ENCODE assay signal across 8 cellular contexts in genomic region chr2:183037660-183038340, GRCh38. TPM values are rescaled to one million over a fixed set of nuclear protein-coding genes. Genes with fewer than 3 reads are reported as not detected.
A peak's percentile ranks its signal among the peaks of the same experiment; 100 is the strongest.
DNase-seq lines count a peak whose midpoint lies in the region; FAIRE-seq and TF ChIP-seq lines count a peak whose summit lies in the region.

No MANE protein-coding gene starts in this region.

- H3K27ac ChIP-seq in HEK293 (ENCODE audit: extremely low read depth, low read depth, low read length) (peak overlapping the region; percentile 95), osteoblast (ENCODE audit: low read depth, low read length) (peak overlapping the region; percentile 90), urinary bladder (ENCODE audit: low read depth) (peak overlapping the region; percentile 99)

- H3K36me3 ChIP-seq in HEK293 (ENCODE audit: control insufficient read depth in 2 of 2, insufficient read depth in 1 of 2, low read length in 2 of 2) (no peaks in the 10 kb centered on the region), osteoblast (ENCODE audit: insufficient read depth, low read length) (no peaks in the 10 kb centered on the region), urinary bladder (ENCODE audit: insufficient read depth) (no peaks in the 10 kb centered on the region)

- H3K4me3 ChIP-seq in HEK293 (ENCODE audit: low read depth, low read length) (peak overlapping the region; percentile 91), osteoblast (ENCODE audit: insufficient read depth, low read length) (peak overlapping the region; percentile 88), urinary bladder (ENCODE audit: low read depth, low read length) (peak overlapping the region; percentile 87)

- DNase-seq in NCI-H2227 (lab: John Stamatoyannopoulos, UW; ENCODE audit: unreplicated experiment) (peak; percentile 75), NCI-H2227 treated with DMSO at 0.1 percent for 48 hours (lab: John Stamatoyannopoulos, UW) (no peak), NCI-H226 (peak; percentile 5), frontal cortex (ENCODE audit: low spot score in 2 of 2) (peak; percentile 24 to 57), osteoblast (ENCODE audit: insufficient read length, low spot score, missing footprints) (no peak)
- DNase-seq in activated effector memory CD4-positive, alpha-beta T cell treated with anti-CD3 and anti-CD28 coated beads, Interleukin-2, amount 50 U/mL, for 16 hours, result peak; percentile 81

- no peak; the same call in 1 of the 2 replicates for TF ChIP-seq CTCF in HEK293 (tag by site-specific recombination; IDR thresholded peaks at IDR 0.05)
- TF ChIP-seq CTCF in osteoblast (IDR thresholded peaks at IDR 0.05; ENCODE audit: extremely low read depth, low read depth, low read length), result no peak

- H3K9me3 ChIP-seq in HEK293 (ENCODE audit: control insufficient read depth, insufficient read depth, low read depth, low read length), result no peaks in the 10 kb centered on the region
- H3K9me3 ChIP-seq in osteoblast (ENCODE audit: low read depth, low read length), result no peaks in the 10 kb centered on the region

- H4K20me1 ChIP-seq in osteoblast (ENCODE audit: insufficient read depth, low read length), result peaks cover 35% of the 10 kb centered on the region

- H3K4me1 ChIP-seq in HEK293 (ENCODE audit: control insufficient read depth, insufficient read depth, low read length) (0 out of 2 replicates have a peak, but pooled peaks cover 3% of the 10 kb centered on the region), osteoblast (ENCODE audit: insufficient read depth, low read length) (peaks cover 27% of the 10 kb centered on the region), urinary bladder (ENCODE audit: insufficient read depth) (no peaks in the 10 kb centered on the region)

- H3K4me2 ChIP-seq in osteoblast (ENCODE audit: insufficient read depth, low read length), result peak overlapping the region; percentile 90

- POLR2A ChIA-PET in HEK293 (lab: Yijun Ruan, JAX), result interaction anchor here (0.9 kb wide), 1 partner anchor 28 kb away, joined by 4 read pairs; no protein-coding TSS in a partner anchor

- WGBS in urinary bladder, result under 1% methylated on average over 89 of the region's 89 CpGs

- peak overlapping the region; percentile 56 for H2AFZ ChIP-seq in osteoblast (ENCODE audit: low read length)

- peaks cover 16% of the 10 kb centered on the region for H3K27me3 ChIP-seq in osteoblast (ENCODE audit: insufficient read depth, low read length)

- peaks cover 52% of the 10 kb centered on the region for H3K79me2 ChIP-seq in osteoblast (ENCODE audit: insufficient read depth, low read length)

- FAIRE-seq in frontal cortex (lab: Jason Lieb, UNC), result no peak

- CTCF ChIA-PET in HEK293 (lab: Yijun Ruan, JAX), result interaction anchor here (1.0 kb wide), 1 partner anchor 12 kb away, joined by 4 read pairs; no protein-coding TSS in a partner anchor

TF ChIP-seq in HEK293, 187 proteins besides CTCF, POLR2A, EP300 and RAD21:
- TF ChIP-seq IKZF3 (tag by site-specific recombination; IDR thresholded peaks at IDR 0.05) (peak; percentile 54; the same call in 1 of the 2 replicates), ZBTB20 (tag by site-specific recombination; IDR thresholded peaks at IDR 0.05) (peak; percentile 91), MYNN (tag by site-specific recombination; IDR thresholded peaks at IDR 0.05; ENCODE audit: borderline replicate concordance) (no peak), GLIS2 (tag by site-specific recombination; IDR thresholded peaks at IDR 0.05) (peak; percentile 48; the same call in 1 of the 2 replicates), ZBTB8A (tag by site-specific recombination; IDR thresholded peaks at IDR 0.05) (peak; percentile 84), ZBTB26 (tag by site-specific recombination; optimal IDR thresholded peaks at IDR 0.05) (peak; percentile 77), ZNF658 (tag by site-specific recombination; IDR thresholded peaks at IDR 0.05) (no peak), ZNF76 (tag by site-specific recombination; IDR thresholded peaks at IDR 0.05; ENCODE audit: borderline replicate concordance, low read depth) (0 out of 2 replicates have a peak, but pooled peaks have one; percentile 9), YY1 (tag by site-specific recombination; IDR thresholded peaks at IDR 0.05) (peak; percentile 42; the same call in 1 of the 2 replicates), ZNF341 (tag by site-specific recombination; IDR thresholded peaks at IDR 0.05; ENCODE audit: low read depth) (no peak; the same call in 1 of the 2 replicates), ZNF366 (tag by site-specific recombination; conservative IDR thresholded peaks at IDR 0.05) (no peak), KLF8 (tag by site-specific recombination; IDR thresholded peaks at IDR 0.05) (peak; percentile 56; the same call in 1 of the 2 replicates), ZNF777 (tag by site-specific recombination; IDR thresholded peaks at IDR 0.05; ENCODE audit: borderline replicate concordance) (no peak), ZNF513 (tag by site-specific recombination; IDR thresholded peaks at IDR 0.05) (peak; percentile 54), ZFHX2 (tag by site-specific recombination; conservative IDR thresholded peaks at IDR 0.05) (0 out of 2 replicates have a peak, but pooled peaks have one; percentile 13), ZNF692 (tag by site-specific recombination; IDR thresholded peaks at IDR 0.05) (0 out of 2 replicates have a peak, but pooled peaks have one; percentile 3), ZNF157 (tag by site-specific recombination; IDR thresholded peaks at IDR 0.05) (no peak)

RNA-seq across cellular contexts. Expression of gene NCKAP1, which starts 0.5 kb away (rescaled TPM):
- 143 TPM for total RNA-seq in frontal cortex
- total RNA-seq in osteoblast, result 209 and 212 TPM in 2 replicates
- total RNA-seq in urinary bladder, result 297 TPM
- 91.6 TPM for polyA plus RNA-seq in urinary bladder

RNA-seq across cellular contexts. Expression of gene DUSP19, which starts 40.7 kb away (rescaled TPM):
- total RNA-seq in frontal cortex (14.7 TPM), osteoblast (2.4 and 2.9 TPM in 2 replicates), urinary bladder (9.6 TPM)
- 2.9 TPM for polyA plus RNA-seq in urinary bladder

Comparison
In these comparisons a context has a peak if more than half of its experiments do, and no peak if none do; other contexts are left out.
1. DNase-seq: peak in NCI-H2227 (single experiment), NCI-H226 (single experiment), activated effector memory CD4-positive, alpha-beta T cell treated with anti-CD3 and anti-CD28 coated beads, Interleukin-2, amount 50 U/mL, for 16 hours (single experiment) and frontal cortex (2 of 2); none in NCI-H2227 treated with DMSO at 0.1 percent for 48 hours (single experiment) and osteoblast (single experiment).
2. Peak in every context shown above with its lines, with median percentiles within 50 percentile points of each other: H3K27ac ChIP-seq and H3K4me3 ChIP-seq.